Comparison of ENCODE assay signal across 1 cellular context in the genomic region with DNA sequence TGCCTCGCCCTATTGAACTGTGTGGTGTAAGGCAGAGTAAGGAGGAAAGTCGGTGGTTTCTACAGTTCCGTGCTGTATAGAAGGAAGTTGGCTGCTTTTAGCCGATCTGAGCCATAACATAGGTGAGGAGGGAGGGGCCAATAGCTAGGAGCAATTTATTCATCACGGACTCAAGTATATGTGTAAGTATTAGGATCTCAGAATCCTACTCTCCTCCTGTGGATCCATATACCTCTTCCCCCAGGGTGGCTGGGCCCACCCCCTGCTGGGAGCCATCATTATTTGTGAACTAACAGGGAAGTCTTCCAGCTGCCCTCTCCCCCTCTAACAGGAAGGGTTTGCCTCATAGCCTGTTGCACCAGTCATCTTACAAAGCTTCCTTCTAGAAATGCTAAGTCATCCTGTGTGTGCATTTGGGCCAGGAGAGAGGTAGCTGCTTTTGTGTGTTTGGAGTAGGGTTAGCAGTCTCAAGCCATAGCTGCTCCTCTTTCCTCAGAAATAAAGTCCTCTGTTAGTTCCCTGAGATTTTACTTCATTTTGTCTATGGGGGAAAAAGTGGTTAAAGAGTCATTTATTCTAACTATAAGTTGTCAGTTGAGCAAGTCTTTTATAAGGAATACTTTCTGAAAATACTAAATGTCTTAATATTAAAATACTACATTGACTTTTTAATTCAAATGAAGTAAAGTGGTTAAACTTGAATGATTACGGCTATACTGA.
TF ChIP-seq lines count a peak whose summit lies in the region.

No MANE protein-coding gene starts in this region.

TF ChIP-seq in K562, 482 proteins besides CTCF, POLR2A, EP300 and RAD21 (continued from another document and continues in another):
- TF ChIP-seq, protein P1, sequence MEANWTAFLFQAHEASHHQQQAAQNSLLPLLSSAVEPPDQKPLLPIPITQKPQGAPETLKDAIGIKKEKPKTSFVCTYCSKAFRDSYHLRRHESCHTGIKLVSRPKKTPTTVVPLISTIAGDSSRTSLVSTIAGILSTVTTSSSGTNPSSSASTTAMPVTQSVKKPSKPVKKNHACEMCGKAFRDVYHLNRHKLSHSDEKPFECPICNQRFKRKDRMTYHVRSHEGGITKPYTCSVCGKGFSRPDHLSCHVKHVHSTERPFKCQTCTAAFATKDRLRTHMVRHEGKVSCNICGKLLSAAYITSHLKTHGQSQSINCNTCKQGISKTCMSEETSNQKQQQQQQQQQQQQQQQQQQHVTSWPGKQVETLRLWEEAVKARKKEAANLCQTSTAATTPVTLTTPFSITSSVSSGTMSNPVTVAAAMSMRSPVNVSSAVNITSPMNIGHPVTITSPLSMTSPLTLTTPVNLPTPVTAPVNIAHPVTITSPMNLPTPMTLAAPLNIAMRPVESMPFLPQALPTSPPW (CRISPR knock-in tag; IDR thresholded peaks at IDR 0.05) = peak; percentile 81
- TF ChIP-seq, protein P2, sequence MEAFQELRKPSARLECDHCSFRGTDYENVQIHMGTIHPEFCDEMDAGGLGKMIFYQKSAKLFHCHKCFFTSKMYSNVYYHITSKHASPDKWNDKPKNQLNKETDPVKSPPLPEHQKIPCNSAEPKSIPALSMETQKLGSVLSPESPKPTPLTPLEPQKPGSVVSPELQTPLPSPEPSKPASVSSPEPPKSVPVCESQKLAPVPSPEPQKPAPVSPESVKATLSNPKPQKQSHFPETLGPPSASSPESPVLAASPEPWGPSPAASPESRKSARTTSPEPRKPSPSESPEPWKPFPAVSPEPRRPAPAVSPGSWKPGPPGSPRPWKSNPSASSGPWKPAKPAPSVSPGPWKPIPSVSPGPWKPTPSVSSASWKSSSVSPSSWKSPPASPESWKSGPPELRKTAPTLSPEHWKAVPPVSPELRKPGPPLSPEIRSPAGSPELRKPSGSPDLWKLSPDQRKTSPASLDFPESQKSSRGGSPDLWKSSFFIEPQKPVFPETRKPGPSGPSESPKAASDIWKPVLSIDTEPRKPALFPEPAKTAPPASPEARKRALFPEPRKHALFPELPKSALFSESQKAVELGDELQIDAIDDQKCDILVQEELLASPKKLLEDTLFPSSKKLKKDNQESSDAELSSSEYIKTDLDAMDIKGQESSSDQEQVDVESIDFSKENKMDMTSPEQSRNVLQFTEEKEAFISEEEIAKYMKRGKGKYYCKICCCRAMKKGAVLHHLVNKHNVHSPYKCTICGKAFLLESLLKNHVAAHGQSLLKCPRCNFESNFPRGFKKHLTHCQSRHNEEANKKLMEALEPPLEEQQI (IDR thresholded peaks at IDR 0.05) = no peak
- TF ChIP-seq HNRNPL (IDR thresholded peaks at IDR 0.05; ENCODE audit: low read depth, low read length) = no peak
- TF ChIP-seq, protein P3, sequence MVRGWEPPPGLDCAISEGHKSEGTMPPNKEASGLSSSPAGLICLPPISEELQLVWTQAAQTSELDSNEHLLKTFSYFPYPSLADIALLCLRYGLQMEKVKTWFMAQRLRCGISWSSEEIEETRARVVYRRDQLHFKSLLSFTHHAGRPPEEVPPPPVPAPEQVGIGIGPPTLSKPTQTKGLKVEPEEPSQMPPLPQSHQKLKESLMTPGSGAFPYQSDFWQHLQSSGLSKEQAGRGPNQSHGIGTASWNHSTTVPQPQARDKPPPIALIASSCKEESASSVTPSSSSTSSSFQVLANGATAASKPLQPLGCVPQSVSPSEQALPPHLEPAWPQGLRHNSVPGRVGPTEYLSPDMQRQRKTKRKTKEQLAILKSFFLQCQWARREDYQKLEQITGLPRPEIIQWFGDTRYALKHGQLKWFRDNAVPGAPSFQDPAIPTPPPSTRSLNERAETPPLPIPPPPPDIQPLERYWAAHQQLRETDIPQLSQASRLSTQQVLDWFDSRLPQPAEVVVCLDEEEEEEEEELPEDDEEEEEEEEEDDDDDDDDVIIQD (CRISPR knock-in tag; IDR thresholded peaks at IDR 0.05) = no peak
- 0 out of 2 replicates have a peak, but pooled peaks have one; percentile 19 for TF ChIP-seq TARDBP (IDR thresholded peaks at IDR 0.05)
- peak; percentile 72; the same call in 1 of the 2 replicates for TF ChIP-seq BCL6 (CRISPR knock-in tag; IDR thresholded peaks at IDR 0.05)
- TF ChIP-seq POLR2H (tag; IDR thresholded peaks at IDR 0.05; ENCODE audit: low read depth) = peak; percentile 84
- TF ChIP-seq FOXJ3 (CRISPR knock-in tag; IDR thresholded peaks at IDR 0.05) = no peak
- TF ChIP-seq, protein P4, sequence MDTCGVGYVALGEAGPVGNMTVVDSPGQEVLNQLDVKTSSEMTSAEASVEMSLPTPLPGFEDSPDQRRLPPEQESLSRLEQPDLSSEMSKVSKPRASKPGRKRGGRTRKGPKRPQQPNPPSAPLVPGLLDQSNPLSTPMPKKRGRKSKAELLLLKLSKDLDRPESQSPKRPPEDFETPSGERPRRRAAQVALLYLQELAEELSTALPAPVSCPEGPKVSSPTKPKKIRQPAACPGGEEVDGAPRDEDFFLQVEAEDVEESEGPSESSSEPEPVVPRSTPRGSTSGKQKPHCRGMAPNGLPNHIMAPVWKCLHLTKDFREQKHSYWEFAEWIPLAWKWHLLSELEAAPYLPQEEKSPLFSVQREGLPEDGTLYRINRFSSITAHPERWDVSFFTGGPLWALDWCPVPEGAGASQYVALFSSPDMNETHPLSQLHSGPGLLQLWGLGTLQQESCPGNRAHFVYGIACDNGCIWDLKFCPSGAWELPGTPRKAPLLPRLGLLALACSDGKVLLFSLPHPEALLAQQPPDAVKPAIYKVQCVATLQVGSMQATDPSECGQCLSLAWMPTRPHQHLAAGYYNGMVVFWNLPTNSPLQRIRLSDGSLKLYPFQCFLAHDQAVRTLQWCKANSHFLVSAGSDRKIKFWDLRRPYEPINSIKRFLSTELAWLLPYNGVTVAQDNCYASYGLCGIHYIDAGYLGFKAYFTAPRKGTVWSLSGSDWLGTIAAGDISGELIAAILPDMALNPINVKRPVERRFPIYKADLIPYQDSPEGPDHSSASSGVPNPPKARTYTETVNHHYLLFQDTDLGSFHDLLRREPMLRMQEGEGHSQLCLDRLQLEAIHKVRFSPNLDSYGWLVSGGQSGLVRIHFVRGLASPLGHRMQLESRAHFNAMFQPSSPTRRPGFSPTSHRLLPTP (IDR thresholded peaks at IDR 0.05; ENCODE audit: borderline replicate concordance, extremely low read depth, insufficient read length) = no peak
- no peak for TF ChIP-seq SETDB1 (IDR thresholded peaks at IDR 0.05; ENCODE audit: low read length)
- 0 out of 2 replicates have a peak, but pooled peaks have one; percentile 41 for TF ChIP-seq ESRRA (IDR thresholded peaks at IDR 0.05; ENCODE audit: borderline replicate concordance, low read depth)
- TF ChIP-seq JUNB (CRISPR knock-in tag; conservative IDR thresholded peaks at IDR 0.05) = no peak
- TF ChIP-seq, protein P5, sequence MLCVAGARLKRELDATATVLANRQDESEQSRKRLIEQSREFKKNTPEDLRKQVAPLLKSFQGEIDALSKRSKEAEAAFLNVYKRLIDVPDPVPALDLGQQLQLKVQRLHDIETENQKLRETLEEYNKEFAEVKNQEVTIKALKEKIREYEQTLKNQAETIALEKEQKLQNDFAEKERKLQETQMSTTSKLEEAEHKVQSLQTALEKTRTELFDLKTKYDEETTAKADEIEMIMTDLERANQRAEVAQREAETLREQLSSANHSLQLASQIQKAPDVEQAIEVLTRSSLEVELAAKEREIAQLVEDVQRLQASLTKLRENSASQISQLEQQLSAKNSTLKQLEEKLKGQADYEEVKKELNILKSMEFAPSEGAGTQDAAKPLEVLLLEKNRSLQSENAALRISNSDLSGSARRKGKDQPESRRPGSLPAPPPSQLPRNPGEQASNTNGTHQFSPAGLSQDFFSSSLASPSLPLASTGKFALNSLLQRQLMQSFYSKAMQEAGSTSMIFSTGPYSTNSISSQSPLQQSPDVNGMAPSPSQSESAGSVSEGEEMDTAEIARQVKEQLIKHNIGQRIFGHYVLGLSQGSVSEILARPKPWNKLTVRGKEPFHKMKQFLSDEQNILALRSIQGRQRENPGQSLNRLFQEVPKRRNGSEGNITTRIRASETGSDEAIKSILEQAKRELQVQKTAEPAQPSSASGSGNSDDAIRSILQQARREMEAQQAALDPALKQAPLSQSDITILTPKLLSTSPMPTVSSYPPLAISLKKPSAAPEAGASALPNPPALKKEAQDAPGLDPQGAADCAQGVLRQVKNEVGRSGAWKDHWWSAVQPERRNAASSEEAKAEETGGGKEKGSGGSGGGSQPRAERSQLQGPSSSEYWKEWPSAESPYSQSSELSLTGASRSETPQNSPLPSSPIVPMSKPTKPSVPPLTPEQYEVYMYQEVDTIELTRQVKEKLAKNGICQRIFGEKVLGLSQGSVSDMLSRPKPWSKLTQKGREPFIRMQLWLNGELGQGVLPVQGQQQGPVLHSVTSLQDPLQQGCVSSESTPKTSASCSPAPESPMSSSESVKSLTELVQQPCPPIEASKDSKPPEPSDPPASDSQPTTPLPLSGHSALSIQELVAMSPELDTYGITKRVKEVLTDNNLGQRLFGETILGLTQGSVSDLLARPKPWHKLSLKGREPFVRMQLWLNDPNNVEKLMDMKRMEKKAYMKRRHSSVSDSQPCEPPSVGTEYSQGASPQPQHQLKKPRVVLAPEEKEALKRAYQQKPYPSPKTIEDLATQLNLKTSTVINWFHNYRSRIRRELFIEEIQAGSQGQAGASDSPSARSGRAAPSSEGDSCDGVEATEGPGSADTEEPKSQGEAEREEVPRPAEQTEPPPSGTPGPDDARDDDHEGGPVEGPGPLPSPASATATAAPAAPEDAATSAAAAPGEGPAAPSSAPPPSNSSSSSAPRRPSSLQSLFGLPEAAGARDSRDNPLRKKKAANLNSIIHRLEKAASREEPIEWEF (CRISPR knock-in tag; IDR thresholded peaks at IDR 0.05) = no peak
- no peak for TF ChIP-seq SIRT6 (IDR thresholded peaks at IDR 0.05; ENCODE audit: low read depth, low read length)
- TF ChIP-seq, protein P6, sequence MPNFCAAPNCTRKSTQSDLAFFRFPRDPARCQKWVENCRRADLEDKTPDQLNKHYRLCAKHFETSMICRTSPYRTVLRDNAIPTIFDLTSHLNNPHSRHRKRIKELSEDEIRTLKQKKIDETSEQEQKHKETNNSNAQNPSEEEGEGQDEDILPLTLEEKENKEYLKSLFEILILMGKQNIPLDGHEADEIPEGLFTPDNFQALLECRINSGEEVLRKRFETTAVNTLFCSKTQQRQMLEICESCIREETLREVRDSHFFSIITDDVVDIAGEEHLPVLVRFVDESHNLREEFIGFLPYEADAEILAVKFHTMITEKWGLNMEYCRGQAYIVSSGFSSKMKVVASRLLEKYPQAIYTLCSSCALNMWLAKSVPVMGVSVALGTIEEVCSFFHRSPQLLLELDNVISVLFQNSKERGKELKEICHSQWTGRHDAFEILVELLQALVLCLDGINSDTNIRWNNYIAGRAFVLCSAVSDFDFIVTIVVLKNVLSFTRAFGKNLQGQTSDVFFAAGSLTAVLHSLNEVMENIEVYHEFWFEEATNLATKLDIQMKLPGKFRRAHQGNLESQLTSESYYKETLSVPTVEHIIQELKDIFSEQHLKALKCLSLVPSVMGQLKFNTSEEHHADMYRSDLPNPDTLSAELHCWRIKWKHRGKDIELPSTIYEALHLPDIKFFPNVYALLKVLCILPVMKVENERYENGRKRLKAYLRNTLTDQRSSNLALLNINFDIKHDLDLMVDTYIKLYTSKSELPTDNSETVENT (CRISPR knock-in tag; IDR thresholded peaks at IDR 0.05) = 0 out of 2 replicates have a peak, but pooled peaks have one; percentile 25
- peak; percentile 90 for TF ChIP-seq GTF2E2 (tag; IDR thresholded peaks at IDR 0.05)
- TF ChIP-seq, protein P7, sequence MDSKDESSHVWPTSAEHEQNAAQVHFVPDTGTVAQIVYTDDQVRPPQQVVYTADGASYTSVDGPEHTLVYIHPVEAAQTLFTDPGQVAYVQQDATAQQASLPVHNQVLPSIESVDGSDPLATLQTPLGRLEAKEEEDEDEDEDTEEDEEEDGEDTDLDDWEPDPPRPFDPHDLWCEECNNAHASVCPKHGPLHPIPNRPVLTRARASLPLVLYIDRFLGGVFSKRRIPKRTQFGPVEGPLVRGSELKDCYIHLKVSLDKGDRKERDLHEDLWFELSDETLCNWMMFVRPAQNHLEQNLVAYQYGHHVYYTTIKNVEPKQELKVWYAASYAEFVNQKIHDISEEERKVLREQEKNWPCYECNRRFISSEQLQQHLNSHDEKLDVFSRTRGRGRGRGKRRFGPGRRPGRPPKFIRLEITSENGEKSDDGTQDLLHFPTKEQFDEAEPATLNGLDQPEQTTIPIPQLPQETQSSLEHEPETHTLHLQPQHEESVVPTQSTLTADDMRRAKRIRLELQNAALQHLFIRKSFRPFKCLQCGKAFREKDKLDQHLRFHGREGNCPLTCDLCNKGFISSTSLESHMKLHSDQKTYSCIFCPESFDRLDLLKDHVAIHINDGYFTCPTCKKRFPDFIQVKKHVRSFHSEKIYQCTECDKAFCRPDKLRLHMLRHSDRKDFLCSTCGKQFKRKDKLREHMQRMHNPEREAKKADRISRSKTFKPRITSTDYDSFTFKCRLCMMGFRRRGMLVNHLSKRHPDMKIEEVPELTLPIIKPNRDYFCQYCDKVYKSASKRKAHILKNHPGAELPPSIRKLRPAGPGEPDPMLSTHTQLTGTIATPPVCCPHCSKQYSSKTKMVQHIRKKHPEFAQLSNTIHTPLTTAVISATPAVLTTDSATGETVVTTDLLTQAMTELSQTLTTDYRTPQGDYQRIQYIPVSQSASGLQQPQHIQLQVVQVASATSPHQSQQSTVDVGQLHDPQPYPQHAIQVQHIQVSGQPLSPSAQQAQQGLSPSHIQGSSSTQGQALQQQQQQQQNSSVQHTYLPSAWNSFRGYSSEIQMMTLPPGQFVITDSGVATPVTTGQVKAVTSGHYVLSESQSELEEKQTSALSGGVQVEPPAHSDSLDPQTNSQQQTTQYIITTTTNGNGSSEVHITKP (IDR thresholded peaks at IDR 0.05; ENCODE audit: partially characterized antibody) = peak; percentile 95
- no peak for TF ChIP-seq ETS2 (tag; IDR thresholded peaks at IDR 0.05; ENCODE audit: borderline replicate concordance, poor library complexity, severe bottlenecking)
- TF ChIP-seq, protein P8, sequence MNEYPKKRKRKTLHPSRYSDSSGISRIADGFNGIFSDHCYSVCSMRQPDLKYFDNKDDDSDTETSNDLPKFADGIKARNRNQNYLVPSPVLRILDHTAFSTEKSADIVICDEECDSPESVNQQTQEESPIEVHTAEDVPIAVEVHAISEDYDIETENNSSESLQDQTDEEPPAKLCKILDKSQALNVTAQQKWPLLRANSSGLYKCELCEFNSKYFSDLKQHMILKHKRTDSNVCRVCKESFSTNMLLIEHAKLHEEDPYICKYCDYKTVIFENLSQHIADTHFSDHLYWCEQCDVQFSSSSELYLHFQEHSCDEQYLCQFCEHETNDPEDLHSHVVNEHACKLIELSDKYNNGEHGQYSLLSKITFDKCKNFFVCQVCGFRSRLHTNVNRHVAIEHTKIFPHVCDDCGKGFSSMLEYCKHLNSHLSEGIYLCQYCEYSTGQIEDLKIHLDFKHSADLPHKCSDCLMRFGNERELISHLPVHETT (CRISPR knock-in tag; conservative IDR thresholded peaks at IDR 0.05 in 1 of 2, IDR thresholded peaks at IDR 0.05 in 1 of 2) = peak in 1 of 2 experiments; percentile 83; a peak in 2 of 4 replicates
- TF ChIP-seq ZNF133 (CRISPR knock-in tag; IDR thresholded peaks at IDR 0.05) = no peak
- TF ChIP-seq DNMT1 (IDR thresholded peaks at IDR 0.05) = no peak
- no peak for TF ChIP-seq SAP30 (IDR thresholded peaks at IDR 0.05; ENCODE audit: borderline replicate concordance, insufficient read depth, low read depth, low read length, poor library complexity, severe bottlenecking)
- TF ChIP-seq, protein P9, sequence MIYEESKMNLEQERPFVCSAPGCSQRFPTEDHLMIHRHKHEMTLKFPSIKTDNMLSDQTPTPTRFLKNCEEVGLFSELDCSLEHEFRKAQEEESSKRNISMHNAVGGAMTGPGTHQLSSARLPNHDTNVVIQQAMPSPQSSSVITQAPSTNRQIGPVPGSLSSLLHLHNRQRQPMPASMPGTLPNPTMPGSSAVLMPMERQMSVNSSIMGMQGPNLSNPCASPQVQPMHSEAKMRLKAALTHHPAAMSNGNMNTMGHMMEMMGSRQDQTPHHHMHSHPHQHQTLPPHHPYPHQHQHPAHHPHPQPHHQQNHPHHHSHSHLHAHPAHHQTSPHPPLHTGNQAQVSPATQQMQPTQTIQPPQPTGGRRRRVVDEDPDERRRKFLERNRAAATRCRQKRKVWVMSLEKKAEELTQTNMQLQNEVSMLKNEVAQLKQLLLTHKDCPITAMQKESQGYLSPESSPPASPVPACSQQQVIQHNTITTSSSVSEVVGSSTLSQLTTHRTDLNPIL (CRISPR knock-in tag; IDR thresholded peaks at IDR 0.05) = no peak
